Comparison of ENCODE assay signal across 8 cellular contexts in the genomic region with DNA sequence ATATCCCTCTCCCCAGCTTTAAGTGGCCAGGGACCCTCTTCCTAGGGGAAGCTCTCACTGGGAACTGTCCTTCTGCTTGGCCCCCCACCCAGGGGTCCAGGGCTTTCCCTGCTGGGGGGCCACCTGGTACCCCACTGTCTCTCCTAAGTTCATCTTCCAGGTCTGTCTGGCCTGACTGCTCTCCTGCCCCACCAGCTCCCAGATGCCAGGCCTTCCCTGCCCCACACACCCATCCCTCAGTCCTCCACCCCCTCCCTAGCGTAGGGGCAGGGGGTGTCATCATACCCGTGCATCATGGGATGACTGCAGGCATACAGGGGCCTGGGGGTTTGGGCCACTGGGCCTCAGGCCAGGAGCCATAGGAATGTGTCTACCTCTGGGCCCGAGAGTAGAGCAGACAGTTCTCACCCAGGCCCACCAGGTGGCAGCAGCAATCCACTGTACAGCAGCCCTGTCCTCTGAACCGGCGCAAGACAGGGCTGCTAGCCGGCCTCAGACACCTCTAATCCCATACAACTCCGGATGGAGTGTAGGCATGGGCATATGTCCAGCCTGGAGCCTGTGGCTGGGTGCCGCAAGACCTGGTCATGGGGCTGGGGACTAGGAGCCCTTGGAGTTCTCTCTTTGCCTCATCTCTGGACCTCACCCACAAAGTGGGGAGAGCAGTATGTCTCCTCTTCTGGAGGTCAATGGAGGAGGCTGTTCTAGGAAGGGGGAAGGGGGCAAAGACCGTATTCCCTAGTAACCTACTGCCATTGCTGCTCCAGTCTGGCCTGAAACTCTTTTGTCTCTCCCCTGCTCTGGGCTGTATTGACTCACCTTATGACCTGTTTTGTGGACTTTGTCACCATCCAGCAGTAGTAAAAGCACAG. TPM values are rescaled to one million over a fixed set of nuclear protein-coding genes. Genes with fewer than 3 reads are reported as not detected.
DNase-seq lines count a peak whose midpoint lies in the region; ATAC-seq and TF ChIP-seq lines count a peak whose summit lies in the region.

No MANE protein-coding gene starts in this region.

- DNase-seq in DMS79 treated with DMSO at 0.1 percent for 48 hours (lab: John Stamatoyannopoulos, UW) (peak; percentile 43), LHCN-M2 (ENCODE audit: low read depth) (peak; percentile 77), SHP77 treated with DMSO at 0.1 percent for 48 hours (lab: John Stamatoyannopoulos, UW) (peak; percentile 37), germinal center (ENCODE audit: low spot score) (peak; percentile 81), osteocyte (ENCODE audit: extremely low spot score, unreplicated experiment) (peak; percentile 95), transverse colon (peak; percentile 89)
- DNase-seq in activated effector memory CD4-positive, alpha-beta T cell treated with anti-CD3 and anti-CD28 coated beads, Interleukin-2, amount 50 U/mL, for 16 hours = peak; percentile 93

- no peak for TF ChIP-seq EP300 in transverse colon (IDR thresholded peaks at IDR 0.05; ENCODE audit: low read depth)

- ATAC-seq in GM21529 (IDR thresholded peaks at IDR 0.05; ENCODE audit: unreplicated experiment) = peak; percentile 80

- no peak overlapping the region for H3K4me3 Mint-ChIP-seq in osteocyte (ENCODE audit: unreplicated experiment)

- intact Hi-C loops in transverse colon (cut with DNase I; ENCODE audit: low total_unique reads) = loop anchor here (5.0 kb wide), 2 partner anchors 102 to 108 kb away; no protein-coding TSS in a partner anchor

- H3K4me1 ChIP-seq in transverse colon = peaks cover 3 to 16% (median 6%) of the 10 kb centered on the region in 4 donors

- no peaks in the 10 kb centered on the region for H3K27me3 Mint-ChIP-seq in osteocyte (ENCODE audit: unreplicated experiment)

- peak; percentile 95 for TF ChIP-seq CTCF in osteocyte (IDR thresholded peaks at IDR 0.05)
- TF ChIP-seq CTCF in transverse colon (IDR thresholded peaks at IDR 0.05) = peak; percentile 89 to 94 (median 93)

- TF ChIP-seq POLR2A in transverse colon (IDR thresholded peaks at IDR 0.05) = no peak

- H3K36me3 Mint-ChIP-seq in osteocyte (ENCODE audit: unreplicated experiment) = no peaks in the 10 kb centered on the region

- H3K36me3 ChIP-seq in transverse colon = no peaks in the 10 kb centered on the region

- H3K27me3 ChIP-seq in transverse colon = no peaks in the 10 kb centered on the region

- H3K4me3 ChIP-seq in transverse colon = no peak overlapping the region

- peak overlapping the region; percentile 68 for H3K27ac Mint-ChIP-seq in osteocyte (ENCODE audit: unreplicated experiment)

- peak overlapping the region in 1 of 4 donors; percentile 29 for H3K27ac ChIP-seq in transverse colon

- WGBS in transverse colon (ENCODE audit: low coverage in 1 of 2), 2 donors = 7% methylated on average over 9 of the region's 9 CpGs; no CpG with 5 or more reads in 1 of the 2 donors

- H3K9me3 Mint-ChIP-seq in osteocyte (ENCODE audit: unreplicated experiment) = no peaks in the 10 kb centered on the region

- peaks cover 10% of the 10 kb centered on the region for H3K4me1 Mint-ChIP-seq in osteocyte (ENCODE audit: unreplicated experiment)

- no peaks in the 10 kb centered on the region for H3K9me3 ChIP-seq in transverse colon

- in situ Hi-C loops in transverse colon (cut with MboI; ENCODE audit: low pct_ligation_motif_present in 1 of 4, low pct_unique_long_range_greater_than_20kb in 1 of 4, low sequenced_read_pairs in 3 of 4) = loop anchor here in 3 of 4 donors (5.0 to 25.0 kb wide), 4 partner anchors 108 to 237 kb away; no protein-coding TSS in a partner anchor

RNA-seq across cellular contexts. Expression of gene SMARCD1, which starts 10.0 kb away (rescaled TPM):
- total RNA-seq in LHCN-M2 (2014; rRNA removed) (49.2 and 66.8 TPM in 2 replicates), osteocyte (61.4 and 66.7 TPM in 2 replicates), transverse colon (10 to 100 TPM; 23.7 to 52.4 (median 40.4) TPM)
- polyA plus RNA-seq in LHCN-M2 (2012) = 27.1 TPM

RNA-seq across cellular contexts. Expression of gene ASIC1, which starts 17.8 kb away (rescaled TPM):
- total RNA-seq in LHCN-M2 (2014; rRNA removed) (1.2 and 4.3 TPM in 2 replicates), osteocyte (2.1 and 3.0 TPM in 2 replicates), transverse colon (1 to 10 TPM in 1 of 4 donors, under 1 TPM in 3; 0.75 to 3.0 (median 0.81) TPM)
- polyA plus RNA-seq in LHCN-M2 (2012) = 2.9 TPM

RNA-seq across cellular contexts. Expression of gene GPD1, which starts 28.6 kb away (rescaled TPM):
- total RNA-seq in LHCN-M2 (2014; rRNA removed) = 0.17 TPM in 1 of 2 replicates, not detected in the other
- polyA plus RNA-seq in LHCN-M2 (2012) = 0.21 TPM
- total RNA-seq in osteocyte = 0.43 TPM in 1 of 2 replicates, not detected in the other
- 10 to 100 TPM in 2 of 4 donors, 1 to 10 TPM in 1, not detected in 1; 9.2 to 22.1 (median 11.3) TPM for total RNA-seq in transverse colon

RNA-seq across cellular contexts. Expression of gene COX14, which starts 36.9 kb away (rescaled TPM):
- total RNA-seq in LHCN-M2 (2014; rRNA removed) = 41.7 and 44.0 TPM in 2 replicates
- polyA plus RNA-seq in LHCN-M2 (2012) = 97.3 TPM
- 41.5 and 54.9 TPM in 2 replicates for total RNA-seq in osteocyte
- total RNA-seq in transverse colon = 100 to 1,000 TPM in 1 of 4 donors, 10 to 100 TPM in 3; 22.1 to 107 (median 62.0) TPM

RNA-seq across cellular contexts. Expression of gene RACGAP1, which starts 49.9 kb away (rescaled TPM):
- total RNA-seq in LHCN-M2 (2014; rRNA removed) = 167 and 177 TPM in 2 replicates
- 75.2 TPM for polyA plus RNA-seq in LHCN-M2 (2012)
- total RNA-seq in osteocyte = 25.9 and 28.3 TPM in 2 replicates
- 10 to 100 TPM in 2 of 4 donors, 1 to 10 TPM in 2; 5.0 to 13.4 (median 9.3) TPM for total RNA-seq in transverse colon

Comparison
In these comparisons a context has a peak if more than half of its experiments do, and no peak if none do; other contexts are left out.
1. DNase-seq: peak in every context shown above with its lines; median percentile 95 in osteocyte; 93 in activated effector memory CD4-positive, alpha-beta T cell treated with anti-CD3 and anti-CD28 coated beads, Interleukin-2, amount 50 U/mL, for 16 hours; 89 in transverse colon; 81 in germinal center; 77 in LHCN-M2; 43 in DMS79 treated with DMSO at 0.1 percent for 48 hours; 37 in SHP77 treated with DMSO at 0.1 percent for 48 hours.